In the genomic region with DNA sequence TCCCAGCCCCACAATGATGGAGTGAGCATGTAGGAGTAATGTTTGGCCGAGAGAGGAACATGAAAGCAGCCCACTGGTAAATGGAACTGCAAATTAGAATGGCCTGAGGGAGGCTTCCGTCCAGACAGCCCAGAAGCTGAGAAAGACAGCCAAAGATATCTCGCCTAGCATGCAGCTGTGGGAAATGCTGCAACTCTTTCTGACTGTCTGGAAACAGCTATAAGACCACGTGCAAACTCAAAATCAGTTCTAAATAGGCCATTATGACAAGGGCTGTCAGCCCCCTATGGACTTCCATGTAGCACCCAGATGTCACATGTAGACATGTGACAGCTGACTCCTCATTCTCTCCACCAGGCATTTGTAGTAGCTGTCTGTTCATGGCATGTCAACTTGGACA, we compare ENCODE assay signal across 28 cellular contexts.
DNase-seq lines count a peak whose midpoint lies in the region; ATAC-seq and TF ChIP-seq lines count a peak whose summit lies in the region.
"Had no signal": no experiment of that assay in that cellular context is flagged by ENCODE, and none has a peak within 500 bp of the region (broad histone marks: within the 10 kb centered on the region; RNA-seq: fewer than 3 reads in every experiment).

No MANE protein-coding gene starts in this region.

- peaks cover 2% of the 10 kb centered on the region for H3K36me3 Mint-ChIP-seq in effector memory CD8-positive, alpha-beta T cell (ENCODE audit: insufficient read depth)
- no peaks in the 10 kb centered on the region for H3K36me3 Mint-ChIP-seq in mesothelial cell of epicardium
- H3K36me3 Mint-ChIP-seq: CD4-positive, CD25-positive, alpha-beta regulatory T cell; WTC11 had no signal

- no peaks in the 10 kb centered on the region for H3K9me3 ChIP-seq in suprapubic skin
- H3K9me3 ChIP-seq: gastrocnemius medialis, right lobe of liver, stomach had no signal

- no peaks in the 10 kb centered on the region for H3K9me3 Mint-ChIP-seq in effector memory CD8-positive, alpha-beta T cell
- no peaks in the 10 kb centered on the region for H3K9me3 Mint-ChIP-seq in mesothelial cell of epicardium
- H3K9me3 Mint-ChIP-seq: activated CD4-positive, alpha-beta T cell treated with anti-CD3 and anti-CD28 coated beads, Interleukin-2, amount 10 ng/mL, durations not matched to agents 24 days and 14 days had no signal

- H3K4me3 Mint-ChIP-seq in effector memory CD8-positive, alpha-beta T cell = no peak overlapping the region
- no peak overlapping the region for H3K4me3 Mint-ChIP-seq in mesothelial cell of epicardium
- H3K4me3 Mint-ChIP-seq: activated CD4-positive, alpha-beta T cell treated with anti-CD3 and anti-CD28 coated beads, Interleukin-2, amount 10 ng/mL, durations not matched to agents 24 days and 14 days; activated naive CD8-positive, alpha-beta T cell treated with anti-CD3 and anti-CD28 coated beads for 36 hours; CD4-positive, CD25-positive, alpha-beta regulatory T cell; WTC11 had no signal

- TF ChIP-seq EP300 in suprapubic skin (IDR thresholded peaks at IDR 0.05) = no peak

- TF ChIP-seq POLR2A in suprapubic skin (IDR thresholded peaks at IDR 0.05) = no peak

- no peak overlapping the region for H3K4me3 ChIP-seq in suprapubic skin
- H3K4me3 ChIP-seq: cardiac muscle cell, coronary artery, gastrocnemius medialis, GM23248, right lobe of liver, stomach had no signal

- no peaks in the 10 kb centered on the region for H3K27me3 Mint-ChIP-seq in effector memory CD8-positive, alpha-beta T cell
- H3K27me3 Mint-ChIP-seq in mesothelial cell of epicardium (ENCODE audit: low read depth) = no peaks in the 10 kb centered on the region
- H3K27me3 Mint-ChIP-seq: activated naive CD8-positive, alpha-beta T cell treated with anti-CD3 and anti-CD28 coated beads for 36 hours had no signal

- peak; percentile 25 for DNase-seq in RPMI7951 (ENCODE audit: low read depth)
- no peak for DNase-seq in effector memory CD8-positive, alpha-beta T cell
- no peak for DNase-seq in mesothelial cell of epicardium (ENCODE audit: low spot score in 2 of 2, unreplicated experiment in 2 of 2)
- DNase-seq in suprapubic skin (ENCODE audit: low spot score in 2 of 2) = no peak
- no peak for DNase-seq in activated CD4-positive, alpha-beta T cell treated with anti-CD3 and anti-CD28 coated beads, Interleukin-2, amount 50 U/mL, for 4 hours
- DNase-seq in NCI-H446 treated with DMSO at 0.1 percent for 48 hours (lab: John Stamatoyannopoulos, UW) = no peak
- DNase-seq in hippocampal formation (lab: John Stamatoyannopoulos, UW) = no peak
- DNase-seq: activated CD4-positive, alpha-beta T cell treated with anti-CD3 and anti-CD28 coated beads, Interleukin-2, amount 10 ng/mL, durations not matched to agents 24 days and 14 days; activated effector memory CD4-positive, alpha-beta T cell treated with anti-CD3 and anti-CD28 coated beads, Interleukin-2, amount 50 U/mL, for 16 hours; activated naive CD8-positive, alpha-beta T cell treated with anti-CD3 and anti-CD28 coated beads for 36 hours; activated T-cell treated with anti-CD3 and anti-CD28 coated beads, Interleukin-2, amount 50 U/mL, for 1 hour; aorta; CD4-positive, CD25-positive, alpha-beta regulatory T cell; DND-41; effector memory CD4-positive, alpha-beta T cell; gastrocnemius medialis; GM23248; left colon; mesenchymal stem cell; MM.1S; OCI-M1; right lobe of liver; stomach; trophoblast cell had no signal

- H3K4me1 Mint-ChIP-seq in effector memory CD8-positive, alpha-beta T cell (ENCODE audit: low read depth in 2 of 2) = peaks cover 0 to 1% of the 10 kb centered on the region in 2 donors
- peaks cover 48% of the 10 kb centered on the region for H3K4me1 Mint-ChIP-seq in mesothelial cell of epicardium

- 26% methylated on average over 4 of the region's 4 CpGs for WGBS in suprapubic skin

- peaks cover 47% of the 10 kb centered on the region for H3K4me1 ChIP-seq in suprapubic skin

- no peak for ATAC-seq in effector memory CD8-positive, alpha-beta T cell (replicated peaks)
- ATAC-seq: HepG2, left colon, right lobe of liver, WTC11 had no signal

- peak overlapping the region; percentile 72 for H3K27ac ChIP-seq in suprapubic skin
- H3K27ac ChIP-seq: cardiac muscle cell, coronary artery, GM23248, right lobe of liver had no signal

- TF ChIP-seq CTCF in mesothelial cell of epicardium (IDR thresholded peaks at IDR 0.05; ENCODE audit: unreplicated experiment) (no peak), suprapubic skin (IDR thresholded peaks at IDR 0.05) (no peak)

- H3K27me3 ChIP-seq in suprapubic skin = no peaks in the 10 kb centered on the region
- H3K27me3 ChIP-seq: cardiac muscle cell, gastrocnemius medialis, right lobe of liver, stomach had no signal

- H3K27ac Mint-ChIP-seq in effector memory CD8-positive, alpha-beta T cell = peak overlapping the region; percentile 22 to 42
- peak overlapping the region; percentile 79 for H3K27ac Mint-ChIP-seq in mesothelial cell of epicardium
- H3K27ac Mint-ChIP-seq: activated CD4-positive, alpha-beta T cell treated with anti-CD3 and anti-CD28 coated beads, Interleukin-2, amount 10 ng/mL, durations not matched to agents 24 days and 14 days; activated naive CD8-positive, alpha-beta T cell treated with anti-CD3 and anti-CD28 coated beads for 36 hours had no signal

- H3K36me3 ChIP-seq in suprapubic skin = no peaks in the 10 kb centered on the region
- H3K36me3 ChIP-seq: cardiac muscle cell, gastrocnemius medialis, right lobe of liver, stomach had no signal
